Comparison of ENCODE assay signal across 2 cellular contexts in the genomic region with DNA sequence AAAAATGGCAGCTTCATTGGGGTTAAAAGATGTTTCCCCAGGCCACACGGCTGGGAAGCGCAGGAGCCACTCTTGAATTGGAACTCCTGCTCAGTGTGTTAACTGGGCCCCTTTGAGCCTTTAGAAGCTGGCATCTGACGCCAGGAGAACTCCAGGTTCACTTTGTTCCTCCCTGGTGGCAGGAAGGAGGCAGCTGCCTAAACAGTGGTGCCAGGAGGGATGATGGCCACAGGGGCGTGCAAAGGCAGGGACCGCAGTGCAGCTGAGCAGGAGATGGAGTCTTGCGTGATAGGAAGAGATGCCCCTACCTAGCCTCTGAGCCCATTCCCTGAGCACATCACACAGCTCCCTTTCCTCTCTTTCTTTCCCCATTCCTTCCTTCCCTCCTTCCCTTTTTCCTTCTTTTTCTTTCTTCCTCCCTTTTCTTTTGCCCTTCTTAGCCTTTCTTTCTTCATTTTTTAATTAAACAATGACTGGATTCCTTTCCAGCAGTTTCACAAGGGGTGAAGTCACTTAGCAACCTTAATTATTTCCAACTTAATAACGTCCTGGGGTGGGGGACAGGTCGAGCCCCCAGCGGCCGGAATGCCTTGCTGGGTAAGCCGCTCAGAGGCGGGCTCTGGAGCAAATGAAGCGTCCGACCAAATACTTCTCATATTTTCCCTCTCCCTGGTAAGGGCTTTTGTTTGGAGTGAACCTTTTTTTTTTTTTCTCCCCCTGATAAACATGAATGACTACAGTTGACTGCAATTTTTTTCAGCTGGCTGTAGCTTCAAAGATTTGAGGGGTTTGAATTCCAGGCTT.
TF ChIP-seq lines count a peak whose summit lies in the region.

No MANE protein-coding gene starts in this region.

TF ChIP-seq in HEK293, 187 proteins besides CTCF, POLR2A, EP300 and RAD21:
- TF ChIP-seq ZNF600 (tag by site-specific recombination; IDR thresholded peaks at IDR 0.05) = 0 out of 2 replicates have a peak, but pooled peaks have one; percentile 26
- TF ChIP-seq KLF9 (tag by site-specific recombination; IDR thresholded peaks at IDR 0.05; ENCODE audit: low read depth) = no peak
- peak; percentile 66 for TF ChIP-seq ZNF366 (tag by site-specific recombination; conservative IDR thresholded peaks at IDR 0.05)
- TF ChIP-seq MEIS1 (CRISPR knock-in tag; IDR thresholded peaks at IDR 0.05; ENCODE audit: borderline replicate concordance) = no peak

TF ChIP-seq in GM12891, 5 proteins besides CTCF, POLR2A, EP300 and RAD21:
- TF ChIP-seq POLR2AphosphoS5 (IDR thresholded peaks at IDR 0.05; ENCODE audit: low read depth, low read length) (no peak), SPI1 (IDR thresholded peaks at IDR 0.05; ENCODE audit: low read depth, low read length) (no peak), POU2F2 (IDR thresholded peaks at IDR 0.05; ENCODE audit: low read depth, low read length) (no peak), TAF1 (IDR thresholded peaks at IDR 0.05; ENCODE audit: low read depth, low read length) (no peak), PAX5 (IDR thresholded peaks at IDR 0.05; ENCODE audit: insufficient read depth, low read length, severe bottlenecking) (no peak)
